ENCODE assay signal across 20 cellular contexts in the genomic region with DNA sequence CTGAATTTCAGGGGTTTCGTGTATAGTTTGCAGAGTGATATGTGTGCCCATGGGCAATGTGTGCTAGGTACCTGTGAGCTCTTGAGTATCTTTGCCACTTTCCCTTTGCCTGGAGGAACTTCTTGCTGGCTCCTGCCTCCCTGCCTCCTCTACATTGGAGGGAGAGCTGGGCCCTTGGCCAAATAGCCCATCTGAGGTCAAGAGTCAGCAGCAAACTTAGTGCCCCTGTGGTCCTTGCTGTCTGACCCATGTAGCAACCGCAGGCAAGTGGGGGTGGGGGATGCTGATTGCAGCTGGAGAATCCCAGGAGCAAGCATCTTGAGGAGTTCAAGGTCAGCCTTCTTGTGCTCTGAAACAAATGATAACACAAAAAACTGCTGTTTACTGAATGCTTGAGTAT. TPM values are rescaled to one million over a fixed set of nuclear protein-coding genes. Genes with fewer than 3 reads are reported as not detected.
DNase-seq lines count a peak whose midpoint lies in the region; ATAC-seq, FAIRE-seq and TF ChIP-seq lines count a peak whose summit lies in the region.
"Had no signal": no experiment of that assay in that cellular context is flagged by ENCODE, and none has a peak within 500 bp of the region (broad histone marks: within the 10 kb centered on the region; RNA-seq: fewer than 3 reads in every experiment).

No MANE protein-coding gene starts in this region.

- 0% methylated on average over 2 of the region's 2 CpGs for WGBS in K562 (ENCODE audit: insufficient coverage, low coverage, missing lambda C conversion rate)

- H3K9me3 Mint-ChIP-seq in type B pancreatic cell = no peaks in the 10 kb centered on the region

- in situ Hi-C loops in K562 (cut with MboI) = no loop called here

- FAIRE-seq in K562 (lab: Jason Lieb, UNC) = no peak
- FAIRE-seq: A204.1, D721Med, G401.6, GM12891, GM19239 had no signal

- no peak for TF ChIP-seq POLR2A in K562 (conservative IDR thresholded peaks at IDR 0.05)

- no peak for TF ChIP-seq RAD21 in K562 (CRISPR knock-in tag; conservative IDR thresholded peaks at IDR 0.05 in 1 of 2, IDR thresholded peaks at IDR 0.05 in 1 of 2)

- CTCF ChIA-PET in K562 (lab: Yijun Ruan, JAX; ENCODE audit: low intra/inter-chr PET ratio) = no interaction called here

- H2AFZ ChIP-seq in K562 (ENCODE audit: low read depth, low read length) = no peak overlapping the region

- H3K4me1 ChIP-seq in RWPE2 (ENCODE audit: insufficient read depth, poor library complexity, severe bottlenecking) (peaks cover 3% of the 10 kb centered on the region), K562 (replicated peaks in 1 of 2; ENCODE audit: control insufficient read depth in 2 of 2, insufficient read depth in 2 of 2, low read length in 2 of 2) (peaks cover 4 to 7% of the 10 kb centered on the region in 2 experiments; a peak in 3 of 5 replicates)
- H3K4me1 ChIP-seq: BE2C had no signal

- TF ChIP-seq EP300 in K562 (IDR thresholded peaks at IDR 0.05; ENCODE audit: low read length) = no peak

- H3K27ac ChIP-seq in RWPE2 (ENCODE audit: poor library complexity, severe bottlenecking) (no peak overlapping the region), K562 (ENCODE audit: extremely low read depth, low read depth, low read length) (no peak overlapping the region)

- H3K4me1 Mint-ChIP-seq in type B pancreatic cell (ENCODE audit: unreplicated experiment) = no peaks in the 10 kb centered on the region

- peaks cover 73% of the 10 kb centered on the region for H3K27me3 Mint-ChIP-seq in type B pancreatic cell

- intact Hi-C loops in K562 (cut with micrococcal nuclease) = no loop called here

- H3K36me3 Mint-ChIP-seq in type B pancreatic cell = no peaks in the 10 kb centered on the region
- H3K36me3 Mint-ChIP-seq: CD4-positive, CD25-positive, alpha-beta regulatory T cell; CD8-positive, alpha-beta memory T cell had no signal

- DNase-seq in RWPE2 (ENCODE audit: low spot score) = peak; percentile 29
- DNase-seq in K562 (ENCODE audit: extremely low read depth in 1 of 4, low spot score in 3 of 4) = no peak
- peak; percentile 48 for DNase-seq in left lobe of liver (ENCODE audit: low spot score)
- peak; percentile 43 for DNase-seq in type B pancreatic cell (ENCODE audit: extremely low spot score, unreplicated experiment)
- no peak for DNase-seq in SK-N-DZ (ENCODE audit: low spot score)
- DNase-seq in activated gamma-delta T cell (lab: John Stamatoyannopoulos, UW) = no peak
- DNase-seq in COLO668 (lab: John Stamatoyannopoulos, UW; ENCODE audit: unreplicated experiment) = no peak
- DNase-seq: ACHN; BE2C; C1 segment of cervical spinal cord; CD4-positive, CD25-positive, alpha-beta regulatory T cell; CD8-positive, alpha-beta memory T cell; HCEC 1CT had no signal

- H3K27me3 ChIP-seq in RWPE2 (ENCODE audit: insufficient read depth, poor library complexity, severe bottlenecking) (peaks cover 58% of the 10 kb centered on the region), K562 (ENCODE audit: control insufficient read depth in 2 of 2, insufficient read depth in 2 of 2, low read length in 2 of 2) (peaks cover 0 to 7% of the 10 kb centered on the region in 2 experiments; a peak in 1 of 5 replicates)

- H3K9ac ChIP-seq in K562 (ENCODE audit: insufficient read depth in 1 of 2, low read depth in 2 of 2, low read length in 2 of 2) = no peak overlapping the region

- ATAC-seq in RWPE2 (ENCODE audit: low read depth) = no peak
- ATAC-seq in K562 = no peak
- ATAC-seq in left lobe of liver = peak; percentile 57

- H3K4me2 ChIP-seq in K562 (ENCODE audit: insufficient read depth, low read length) = no peak overlapping the region

- TF ChIP-seq CTCF in RWPE2 (IDR thresholded peaks at IDR 0.05; ENCODE audit: poor library complexity, severe bottlenecking) = no peak
- no peak for TF ChIP-seq CTCF in K562 (IDR thresholded peaks at IDR 0.05 in 2 of 3, conservative IDR thresholded peaks at IDR 0.05 in 1 of 3; ENCODE audit: insufficient read depth in 2 of 3, low read depth in 1 of 3, low read length in 3 of 3)
- TF ChIP-seq CTCF in type B pancreatic cell (conservative IDR thresholded peaks at IDR 0.05) = no peak

- H3K9me1 ChIP-seq in K562 (ENCODE audit: control insufficient read depth, insufficient read depth, low read length) = no peaks in the 10 kb centered on the region

- H3K36me3 ChIP-seq in RWPE2 (ENCODE audit: low read depth) (no peaks in the 10 kb centered on the region), K562 (ENCODE audit: control insufficient read depth, insufficient read depth, low read length) (no peaks in the 10 kb centered on the region)
- H3K36me3 ChIP-seq: BE2C had no signal

- H3K79me2 ChIP-seq in K562 (ENCODE audit: control insufficient read depth, insufficient read depth, low read length) = no peaks in the 10 kb centered on the region

- no TSS peak for BruUV-seq in K562 (replicated peaks; lab: Mats Ljungman, UMichigan)

- no peak overlapping the region for H3K4me3 Mint-ChIP-seq in type B pancreatic cell
- H3K4me3 Mint-ChIP-seq: CD4-positive, CD25-positive, alpha-beta regulatory T cell; CD8-positive, alpha-beta memory T cell had no signal

- no peak overlapping the region for H3K27ac Mint-ChIP-seq in type B pancreatic cell
- H3K27ac Mint-ChIP-seq: CD4-positive, CD25-positive, alpha-beta regulatory T cell; CD8-positive, alpha-beta memory T cell had no signal

- H4K20me1 ChIP-seq in K562 (replicated peaks; ENCODE audit: control insufficient read depth, insufficient read depth, low read length) = peaks cover 15% of the 10 kb centered on the region

- no peak overlapping the region for H3K4me3 ChIP-seq in RWPE2 (ENCODE audit: severe bottlenecking)
- H3K4me3 ChIP-seq in K562 = no peak overlapping the region

- POLR2A ChIA-PET in K562 (lab: Yijun Ruan, JAX) = interaction anchor here (0.6 to 0.7 kb wide), 2 partner anchors 22 to 160 kb away, joined by 3 read pairs; no protein-coding TSS in a partner anchor

- peaks cover 7% of the 10 kb centered on the region for H3K9me3 ChIP-seq in RWPE2 (ENCODE audit: severe bottlenecking)
- H3K9me3 ChIP-seq in K562 (replicated peaks; ENCODE audit: control insufficient read depth, insufficient read depth, low read depth, low read length) = no peaks in the 10 kb centered on the region
- H3K9me3 ChIP-seq: BE2C, Caco-2 had no signal

TF ChIP-seq in K562, 482 proteins besides CTCF, POLR2A, EP300 and RAD21:
- TF ChIP-seq BMI1 (IDR thresholded peaks at IDR 0.05; ENCODE audit: low read length) = no peak
- no peak for TF ChIP-seq ZC3H11A (IDR thresholded peaks at IDR 0.05; ENCODE audit: low read depth, low read length)
- TF ChIP-seq HNRNPLL (IDR thresholded peaks at IDR 0.05; ENCODE audit: low read depth, low read length, poor library complexity, severe bottlenecking) = no peak
- peak; percentile 23; the same call in 1 of the 2 replicates for TF ChIP-seq CBFA2T3 (IDR thresholded peaks at IDR 0.05)
- no peak for TF ChIP-seq ARID2 (IDR thresholded peaks at IDR 0.05)
- TF ChIP-seq PHTF2 (CRISPR knock-in tag; IDR thresholded peaks at IDR 0.05) = no peak
- TF ChIP-seq CSDE1 (IDR thresholded peaks at IDR 0.05) = no peak

RNA-seq across cellular contexts. Expression of a gene that starts 5.4 kb away (rescaled TPM):
- total RNA-seq in K562 (2011; cell fraction: chromatin; rRNA removed; ENCODE audit: low replicate concordance) = not detected in 2 replicates
- total RNA-seq in K562 (2011; cell fraction: nucleolus; rRNA removed) = not detected in 2 replicates
- total RNA-seq in K562 (2011; cell fraction: nucleoplasm; rRNA removed) = not detected in 2 replicates
- total RNA-seq in K562 (2014; rRNA removed) = not detected in 2 replicates
- not detected in 2 replicates for total RNA-seq in K562 (2014; rRNA removed; fragmentation: Illumina TruSeq; extraction: Trizol)
- total RNA-seq in K562 (2015; rRNA removed; fragmentation: Illumina TruSeq; extraction: Trizol) = not detected in 2 replicates
- total RNA-seq in K562 (2021) = not detected in 2 replicates
- not detected in 2 replicates for polyA plus RNA-seq in K562 (2011; rRNA removed)
- not detected in 2 replicates for polyA plus RNA-seq in K562 (2011; cell fraction: cytosol; rRNA removed)
- polyA plus RNA-seq in K562 (2011; cell fraction: nucleus; rRNA removed) = not detected in 2 replicates
- not detected in 2 replicates for polyA plus RNA-seq in K562 (2012)
- polyA plus RNA-seq in K562 (2014; fragmentation: Illumina TruSeq; extraction: Trizol) = not detected in 2 replicates
- not detected for polyA plus RNA-seq in K562 (2014; fragmentation: Nextera tagmentation; extraction: Ambion mirVana)
- not detected in 2 replicates for polyA plus RNA-seq in K562 (2014; rRNA removed)
- polyA minus RNA-seq in K562 (2011; rRNA and poly(A)+ RNA removed) = not detected in 2 replicates
- polyA minus RNA-seq in K562 (2011; cell fraction: cytosol; rRNA and poly(A)+ RNA removed) = not detected in 2 replicates
- polyA minus RNA-seq in K562 (2011; cell fraction: nucleus; rRNA and poly(A)+ RNA removed) = not detected in 2 replicates
- not detected for total RNA-seq in left lobe of liver
- not detected in 2 replicates for total RNA-seq in type B pancreatic cell (ENCODE audit: low replicate concordance)
- not detected in 2 replicates for polyA plus RNA-seq in SK-N-DZ (2014; cell fraction: cytosol; rRNA removed)
- not detected in 2 replicates for polyA plus RNA-seq in SK-N-DZ (2014; cell fraction: nucleus; rRNA removed)
- total RNA-seq: Caco-2; CD4-positive, CD25-positive, alpha-beta regulatory T cell; CD8-positive, alpha-beta memory T cell; H4 had no signal
- polyA plus RNA-seq: CD4-positive, CD25-positive, alpha-beta regulatory T cell; CD8-positive, alpha-beta memory T cell had no signal

RNA-seq across cellular contexts. Expression of a gene that starts 58.3 kb away (rescaled TPM):
- not detected in 2 replicates for total RNA-seq in K562 (2011; cell fraction: chromatin; rRNA removed; ENCODE audit: low replicate concordance)
- total RNA-seq in K562 (2011; cell fraction: nucleolus; rRNA removed) = 0.33 TPM in 1 of 2 replicates, not detected in the other
- total RNA-seq in K562 (2011; cell fraction: nucleoplasm; rRNA removed) = not detected in 2 replicates
- total RNA-seq in K562 (2014; rRNA removed) (0.14 and 0.61 TPM in 2 replicates), K562 (2014; rRNA removed; fragmentation: Illumina TruSeq; extraction: Trizol) (not detected in 2 replicates), K562 (2015; rRNA removed; fragmentation: Illumina TruSeq; extraction: Trizol) (not detected in 2 replicates), K562 (2021) (not detected in 2 replicates), left lobe of liver (0.75 TPM), type B pancreatic cell (ENCODE audit: low replicate concordance) (10.3 and 25.1 TPM in 2 replicates)
- polyA plus RNA-seq in K562 (2011; rRNA removed) (0.16 TPM in 1 of 2 replicates, not detected in the other), K562 (2014; fragmentation: Illumina TruSeq; extraction: Trizol) (not detected in 2 replicates), K562 (2014; fragmentation: Nextera tagmentation; extraction: Ambion mirVana) (not detected), K562 (2014; rRNA removed) (not detected in 2 replicates)
- 0.66 TPM in 1 of 2 replicates, not detected in the other for polyA plus RNA-seq in K562 (2011; cell fraction: cytosol; rRNA removed)
- 0.30 and 0.45 TPM in 2 replicates for polyA plus RNA-seq in K562 (2011; cell fraction: nucleus; rRNA removed)
- 0.18 and 1.5 TPM in 2 replicates for polyA plus RNA-seq in K562 (2012)
- polyA minus RNA-seq in K562 (2011; rRNA and poly(A)+ RNA removed) = not detected in 2 replicates
- not detected in 2 replicates for polyA minus RNA-seq in K562 (2011; cell fraction: cytosol; rRNA and poly(A)+ RNA removed)
- polyA minus RNA-seq in K562 (2011; cell fraction: nucleus; rRNA and poly(A)+ RNA removed) = not detected in 2 replicates
- 29.4 and 31.5 TPM in 2 replicates for polyA plus RNA-seq in SK-N-DZ (2014; cell fraction: cytosol; rRNA removed)
- 24.0 and 26.1 TPM in 2 replicates for polyA plus RNA-seq in SK-N-DZ (2014; cell fraction: nucleus; rRNA removed)

Comparison
In these comparisons a context has a peak if more than half of its experiments do, and no peak if none do; other contexts are left out.
1. DNase-seq: peak in RWPE2 (single experiment), left lobe of liver (single experiment) and type B pancreatic cell (single experiment); none in K562 (0 of 4), SK-N-DZ (single experiment), activated gamma-delta T cell (single experiment) and COLO668 (single experiment).